Comparison of ENCODE assay signal across 10 cellular contexts in the genomic region with DNA sequence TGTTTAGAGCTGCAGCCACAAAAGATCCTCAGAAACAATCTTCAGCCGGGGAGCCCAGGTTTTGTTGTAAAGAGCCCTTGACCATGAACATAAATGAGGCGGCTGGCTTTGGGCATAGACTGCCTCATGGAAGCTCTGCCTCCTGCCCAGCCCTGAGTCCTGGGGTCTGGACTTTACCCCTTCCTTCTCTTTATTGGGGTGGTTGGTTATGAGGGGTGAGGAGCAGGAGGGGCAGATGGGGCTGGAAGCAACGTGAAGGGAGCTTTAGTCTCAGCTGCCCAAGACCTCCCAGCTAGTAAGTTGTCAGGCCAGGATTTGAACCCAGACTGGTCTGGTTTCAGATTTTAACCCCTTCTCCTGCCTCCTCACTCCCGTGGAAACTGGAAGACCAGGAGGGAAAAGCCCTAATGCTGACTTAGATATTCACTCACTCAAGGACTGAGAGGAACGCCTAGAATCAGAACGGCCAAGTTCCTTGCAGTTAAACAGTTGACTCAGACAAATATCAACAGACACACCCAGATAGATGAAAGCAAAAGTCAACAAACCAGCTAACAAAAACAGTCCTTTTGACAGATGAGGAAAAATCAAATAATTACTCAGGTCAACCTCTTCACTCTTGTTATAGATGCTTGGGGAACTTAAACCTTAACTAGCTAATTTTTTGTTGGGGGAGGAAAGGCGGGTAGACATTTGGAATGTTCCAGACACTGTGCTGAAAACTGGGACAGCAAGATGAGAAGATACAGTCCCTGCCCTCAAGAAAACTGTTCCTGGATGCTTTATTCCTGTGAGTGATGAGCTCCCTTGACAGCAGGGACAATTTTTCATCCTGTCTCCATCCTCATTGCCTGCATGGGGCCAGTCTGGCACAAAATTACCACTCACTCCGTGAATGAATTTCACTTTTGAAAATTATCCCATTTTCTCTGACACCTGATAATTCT. TPM values are rescaled to one million over a fixed set of nuclear protein-coding genes. Genes with fewer than 3 reads are reported as not detected.
DNase-seq lines count a peak whose midpoint lies in the region; ATAC-seq, FAIRE-seq and TF ChIP-seq lines count a peak whose summit lies in the region.
"Had no signal": no experiment of that assay in that cellular context is flagged by ENCODE, and none has a peak within 500 bp of the region (broad histone marks: within the 10 kb centered on the region; RNA-seq: fewer than 3 reads in every experiment).

No MANE protein-coding gene starts in this region.

- BruUV-seq in Calu3 (replicated peaks; lab: Mats Ljungman, UMichigan): no TSS peak

- no peaks in the 10 kb centered on the region for H3K27me3 ChIP-seq in MG63
- H3K27me3 ChIP-seq in pancreas: no peaks in the 10 kb centered on the region

- CTCF ChIA-PET in Calu3 (lab: Charles Lee): interaction anchor here (0.6 to 1.5 kb wide), 10 partner anchors 9 to 738 kb away, joined by 3 to 5 read pairs (median 3); no protein-coding TSS in a partner anchor

- H3K4me1 ChIP-seq in pancreas: peaks cover 0 to 5% (median 0%) of the 10 kb centered on the region in 3 donors

- H3K36me3 ChIP-seq in MG63 (no peaks in the 10 kb centered on the region), pancreas (no peaks in the 10 kb centered on the region)

- intact Hi-C loops in Calu3 (cut with micrococcal nuclease; ENCODE audit: unreplicated experiment) (no loop called here), pancreas (cut with DNase I) (no loop called here)

- no peaks in the 10 kb centered on the region for H3K36me3 Mint-ChIP-seq in Calu3 (ENCODE audit: insufficient read depth, unreplicated experiment)
- no peaks in the 10 kb centered on the region for H3K36me3 Mint-ChIP-seq in activated T-helper 17 cell treated with anti-CD3 and anti-CD28 coated beads, Interleukin-2, amount 50 U/mL, for 72 hours (ENCODE audit: low read depth)

- no peaks in the 10 kb centered on the region for H3K9me3 Mint-ChIP-seq in Calu3 (ENCODE audit: low read depth, unreplicated experiment)
- no peaks in the 10 kb centered on the region for H3K9me3 Mint-ChIP-seq in activated T-helper 17 cell treated with anti-CD3 and anti-CD28 coated beads, Interleukin-2, amount 50 U/mL, for 72 hours

- 48 to 51% methylated on average over 8 of the region's 8 CpGs for WGBS in pancreas, 2 donors

- H3K4me1 Mint-ChIP-seq in Calu3 (ENCODE audit: low read depth, unreplicated experiment): peaks cover 15% of the 10 kb centered on the region
- H3K4me1 Mint-ChIP-seq in activated T-helper 17 cell treated with anti-CD3 and anti-CD28 coated beads, Interleukin-2, amount 50 U/mL, for 72 hours: no peaks in the 10 kb centered on the region

- ATAC-seq in pancreas: peak in 3 of 4 donors; percentile 75 to 84 (median 83)
- ATAC-seq in activated T-helper 17 cell treated with anti-CD3 and anti-CD28 coated beads, Interleukin-2, amount 50 U/mL, for 72 hours (replicated peaks): no peak

- H3K4me3 ChIP-seq in MG63: no peak overlapping the region
- no peak overlapping the region for H3K4me3 ChIP-seq in pancreas

- TF ChIP-seq CTCF in Calu3 (IDR thresholded peaks at IDR 0.05; ENCODE audit: unreplicated experiment) (no peak), pancreas (IDR thresholded peaks at IDR 0.05) (no peak)

- no peak overlapping the region for H3K27ac ChIP-seq in pancreas
- H3K27ac ChIP-seq: KMS-11 had no signal

- H3K27me3 Mint-ChIP-seq in Calu3 (ENCODE audit: unreplicated experiment): no peaks in the 10 kb centered on the region
- H3K27me3 Mint-ChIP-seq in activated T-helper 17 cell treated with anti-CD3 and anti-CD28 coated beads, Interleukin-2, amount 50 U/mL, for 72 hours: no peaks in the 10 kb centered on the region

- peak overlapping the region; percentile 33 for H3K27ac Mint-ChIP-seq in Calu3 (ENCODE audit: unreplicated experiment)
- no peak overlapping the region for H3K27ac Mint-ChIP-seq in activated T-helper 17 cell treated with anti-CD3 and anti-CD28 coated beads, Interleukin-2, amount 50 U/mL, for 72 hours

- peak; percentile 21 for FAIRE-seq in endometrium (lab: Jason Lieb, UNC)
- no peak for FAIRE-seq in pancreas (lab: Jason Lieb, UNC)
- FAIRE-seq: islet of Langerhans had no signal

- DNase-seq in Calu3 (peak; percentile 34), MG63 (peak; percentile 32), pancreas (no peak), islet precursor cell (no peak), germinal center (ENCODE audit: low spot score) (no peak), hippocampal formation (lab: John Stamatoyannopoulos, UW) (no peak)

- no peak overlapping the region for H3K4me3 Mint-ChIP-seq in Calu3 (ENCODE audit: low read depth, unreplicated experiment)
- no peak overlapping the region for H3K4me3 Mint-ChIP-seq in activated T-helper 17 cell treated with anti-CD3 and anti-CD28 coated beads, Interleukin-2, amount 50 U/mL, for 72 hours

- H3K9me3 ChIP-seq in MG63 (no peaks in the 10 kb centered on the region), pancreas (no peaks in the 10 kb centered on the region)

RNA-seq across cellular contexts. Expression of gene ARRB1, which starts 20.7 kb away (rescaled TPM):
- 8.7 and 12.8 TPM in 2 replicates for total RNA-seq in Calu3 (2022)
- total RNA-seq in MG63 (2014; rRNA removed; shearing (Covaris generic); ENCODE audit: low replicate concordance): 8.0 and 17.2 TPM in 2 replicates
- total RNA-seq in pancreas: 10 to 100 TPM; 30.3 to 68.1 (median 33.8) TPM
- 10 to 100 TPM in 1 of 2 donors, 1 to 10 TPM in 1; 7.8 to 12.7 TPM for polyA plus RNA-seq in pancreas
- total RNA-seq in activated T-helper 17 cell treated with anti-CD3 and anti-CD28 coated beads, Interleukin-2, amount 50 U/mL, for 72 hours: 10 to 100 TPM; 10.7 to 14.7 TPM

RNA-seq across cellular contexts. Expression of gene RPS3, which starts 27.1 kb away (rescaled TPM):
- total RNA-seq in Calu3 (2022): 1,650 and 1,749 TPM in 2 replicates
- total RNA-seq in MG63 (2014; rRNA removed; shearing (Covaris generic); ENCODE audit: low replicate concordance): 2,205 and 3,444 TPM in 2 replicates
- total RNA-seq in pancreas: 1,000 to 10,000 TPM in 5 of 6 donors, 100 to 1,000 TPM in 1; 824 to 1,938 (median 1,523) TPM
- polyA plus RNA-seq in pancreas: 1,000 to 10,000 TPM; 1,208 to 1,382 TPM
- total RNA-seq in activated T-helper 17 cell treated with anti-CD3 and anti-CD28 coated beads, Interleukin-2, amount 50 U/mL, for 72 hours: 1,000 to 10,000 TPM; 4,623 to 5,372 TPM

Comparison
In these comparisons a context has a peak if more than half of its experiments do, and no peak if none do; other contexts are left out.
1. DNase-seq: peak in Calu3 (single experiment) and MG63 (single experiment); none in pancreas (0 of 6), islet precursor cell (single experiment), germinal center (single experiment) and hippocampal formation (0 of 2).